Comparison of ENCODE assay signal across 8 cellular contexts in genomic region chr12:121917950-121918678, GRCh38. TPM values are rescaled to one million over a fixed set of nuclear protein-coding genes. Genes with fewer than 3 reads are reported as not detected.
DNase-seq lines count a peak whose midpoint lies in the region; ATAC-seq and TF ChIP-seq lines count a peak whose summit lies in the region.

Gene CFAP251 (plus strand): TSS chr12:121918592. CDS start chr12:121921306, 2,714 bp downstream.

- H3K4me3 ChIP-seq in body of pancreas (peak within 1 kb of the TSS; percentile 1 to 37), iPS-18a (ENCODE audit: low read length) (peak within 1 kb of the TSS; percentile 53), skeletal muscle satellite cell (ENCODE audit: low read length) (peak within 1 kb of the TSS; percentile 50)

- no peaks in the 10 kb centered on the region for H3K27me3 ChIP-seq in body of pancreas
- H3K27me3 ChIP-seq in iPS-18a (ENCODE audit: control insufficient read depth, insufficient read depth, low read length) = no peaks in the 10 kb centered on the region
- H3K27me3 ChIP-seq in skeletal muscle satellite cell (ENCODE audit: control insufficient read depth, insufficient read depth, low read length) = no peaks in the 10 kb centered on the region

- no peak within 1 kb of the TSS for H3K9ac ChIP-seq in iPS-18a (ENCODE audit: low read length)
- H3K9ac ChIP-seq in skeletal muscle satellite cell (ENCODE audit: low read depth, low read length) = peak within 1 kb of the TSS; percentile 33

- intact Hi-C loops in body of pancreas (cut with DNase I) = no loop called here

- 8 to 11% methylated on average over 30 to 41 of the region's 41 CpGs for WGBS in body of pancreas, 2 donors

- H3K27ac ChIP-seq in body of pancreas (peak within 1 kb of the TSS; percentile 50 to 79 (median 66)), iPS-18a (ENCODE audit: low read length) (no peak within 1 kb of the TSS)

- H3K9me3 ChIP-seq in body of pancreas (no peaks in the 10 kb centered on the region), iPS-18a (ENCODE audit: control insufficient read depth, low read depth, low read length) (no peaks in the 10 kb centered on the region), skeletal muscle satellite cell (replicated peaks; ENCODE audit: low read length) (no peaks in the 10 kb centered on the region)

- DNase-seq in EH (ENCODE audit: low read depth) = peak; percentile 85
- peak; percentile 98 for DNase-seq in NAMALWA (ENCODE audit: low spot score)
- peak; percentile 99 for DNase-seq in T-helper 9 cell
- DNase-seq in body of pancreas = peak; percentile 99 to 100 (median 100)
- DNase-seq in T1000 (lab: John Stamatoyannopoulos, UW) = no peak

- ATAC-seq in GM21825 (IDR thresholded peaks at IDR 0.05; ENCODE audit: unreplicated experiment) = peak; percentile 91
- ATAC-seq in body of pancreas = peak; percentile 99

- H3K36me3 ChIP-seq in body of pancreas (replicated peaks in 1 of 2; ENCODE audit: insufficient read depth in 1 of 2, low read depth in 2 of 2) (peaks cover 0 to 11% of the 10 kb centered on the region in 2 donors), iPS-18a (ENCODE audit: control insufficient read depth, low read depth, low read length) (peaks cover 6% of the 10 kb centered on the region), skeletal muscle satellite cell (ENCODE audit: insufficient read depth, low read length) (peaks cover 39% of the 10 kb centered on the region)

- TF ChIP-seq CTCF in body of pancreas (IDR thresholded peaks at IDR 0.05) = peak; percentile 36 to 96 (median 92)

- H3K4me1 ChIP-seq in body of pancreas (peaks cover 11% of the 10 kb centered on the region), iPS-18a (ENCODE audit: control insufficient read depth, low read depth, low read length) (no peaks in the 10 kb centered on the region), skeletal muscle satellite cell (ENCODE audit: control insufficient read depth, insufficient read depth, low read length) (peaks cover 11% of the 10 kb centered on the region)

- TF ChIP-seq POLR2A in body of pancreas (IDR thresholded peaks at IDR 0.05) = peak in 2 of 3 donors; percentile 53 to 62

- peak within 1 kb of the TSS; percentile 75 for H3K4me2 ChIP-seq in skeletal muscle satellite cell (ENCODE audit: low read length)

RNA-seq across cellular contexts. Expression of gene CFAP251, which starts in this region (rescaled TPM):
- total RNA-seq in body of pancreas = 1 to 10 TPM; 3.6 to 7.0 TPM
- total RNA-seq in skeletal muscle satellite cell (2012; rRNA removed) = 1.5 and 3.5 TPM in 2 replicates
